In genomic region chr14:72075649-72076334, GRCh38 we compare ENCODE assay signal across 17 cellular contexts.
DNase-seq lines count a peak whose midpoint lies in the region; FAIRE-seq and TF ChIP-seq lines count a peak whose summit lies in the region.
"Had no signal": no experiment of that assay in that cellular context is flagged by ENCODE, and none has a peak within 500 bp of the region (broad histone marks: within the 10 kb centered on the region; RNA-seq: fewer than 3 reads in every experiment).

No MANE protein-coding gene starts in this region.

- H3K9me3 ChIP-seq in ectodermal cell (ENCODE audit: control insufficient read depth, low read length): no peaks in the 10 kb centered on the region
- H3K9me3 ChIP-seq: BE2C had no signal

- no peaks in the 10 kb centered on the region for H3K36me3 ChIP-seq in ectodermal cell (ENCODE audit: control insufficient read depth, insufficient read depth, low read length)
- H3K36me3 ChIP-seq: BE2C had no signal

- H3K27ac ChIP-seq in ectodermal cell (ENCODE audit: insufficient read depth, low read depth, low read length, poor library complexity, severe bottlenecking): peak overlapping the region; percentile 28
- H3K27ac ChIP-seq: KMS-11 had no signal

- 44 to 56% methylated on average over 9 of the region's 9 CpGs for WGBS in ectodermal cell, 2 experiments

- DNase-seq in HT1080 (ENCODE audit: low read depth): peak; percentile 1
- DNase-seq in islet precursor cell: peak; percentile 89
- DNase-seq in NCI-H2196 (lab: John Stamatoyannopoulos, UW; ENCODE audit: unreplicated experiment): no peak
- DNase-seq in NCI-H524 treated with DMSO at 0.1 percent for 48 hours (lab: John Stamatoyannopoulos, UW): no peak
- DNase-seq in COR-L47 (lab: John Stamatoyannopoulos, UW): no peak
- DNase-seq in GM12891 (ENCODE audit: insufficient read length, low spot score): no peak
- DNase-seq: BE2C; CD8-positive, alpha-beta T cell; DMS79 treated with DMSO at 0.1 percent for 48 hours; NCI-H1092; NCI-H2081 treated with DMSO at 0.1 percent for 48 hours; NCI-H2227 treated with DMSO at 0.1 percent for 48 hours; NCI-H524 had no signal

- H3K4me1 ChIP-seq in ectodermal cell (ENCODE audit: control insufficient read depth, insufficient read depth, low read length): peaks cover 6% of the 10 kb centered on the region
- H3K4me1 ChIP-seq: BE2C had no signal

- no peak overlapping the region for H3K4me3 ChIP-seq in ectodermal cell (ENCODE audit: insufficient read depth, low read depth, low read length)

- no peaks in the 10 kb centered on the region for H3K27me3 ChIP-seq in ectodermal cell (ENCODE audit: control insufficient read depth, insufficient read depth, low read length, poor library complexity, severe bottlenecking)
- H3K27me3 ChIP-seq: BE2C had no signal

- no peak for FAIRE-seq in GM12891 (lab: Jason Lieb, UNC)
- FAIRE-seq: G401.6, GM18507 had no signal

- TF ChIP-seq POLR2A in GM12891 (IDR thresholded peaks at IDR 0.05; ENCODE audit: low read depth, low read length): no peak

TF ChIP-seq in GM12891, 5 proteins besides CTCF, POLR2A, EP300 and RAD21:
- TF ChIP-seq SPI1 (IDR thresholded peaks at IDR 0.05; ENCODE audit: low read depth, low read length) (no peak), POLR2AphosphoS5 (IDR thresholded peaks at IDR 0.05; ENCODE audit: low read depth, low read length) (no peak), POU2F2 (IDR thresholded peaks at IDR 0.05; ENCODE audit: low read depth, low read length) (no peak), PAX5 (IDR thresholded peaks at IDR 0.05; ENCODE audit: insufficient read depth, low read length, severe bottlenecking) (no peak), TAF1 (IDR thresholded peaks at IDR 0.05; ENCODE audit: low read depth, low read length) (no peak)

Comparison
In these comparisons a context has a peak if more than half of its experiments do, and no peak if none do; other contexts are left out.
1. DNase-seq: peak in HT1080 (single experiment) and islet precursor cell (single experiment); none in NCI-H2196 (single experiment), NCI-H524 treated with DMSO at 0.1 percent for 48 hours (single experiment), COR-L47 (single experiment) and GM12891 (single experiment).